In genomic region chr20:32972181-32973076, GRCh38 we compare ENCODE assay signal across 8 cellular contexts. TPM values are rescaled to one million over a fixed set of nuclear protein-coding genes. Genes with fewer than 3 reads are reported as not detected.
DNase-seq lines count a peak whose midpoint lies in the region; ATAC-seq, FAIRE-seq and TF ChIP-seq lines count a peak whose summit lies in the region.

No MANE protein-coding gene starts in this region.

- intact Hi-C loops in thyroid gland (cut with DNase I) = no loop called here

- no peak for TF ChIP-seq POLR2A in thyroid gland (IDR thresholded peaks at IDR 0.05)

- H3K9me3 ChIP-seq in WERI-Rb-1 (ENCODE audit: severe bottlenecking) (peaks cover 8% of the 10 kb centered on the region), thyroid gland (no peaks in the 10 kb centered on the region)

- no peak for FAIRE-seq in RCC 7860 (lab: Jason Lieb, UNC)

- no peak overlapping the region for H3K4me3 ChIP-seq in WERI-Rb-1 (ENCODE audit: low read depth, low read length)
- no peak overlapping the region for H3K4me3 ChIP-seq in thyroid gland (replicated peaks in 1 of 3)

- peaks cover 0 to 4% of the 10 kb centered on the region in 2 donors for H3K4me1 ChIP-seq in thyroid gland

- TF ChIP-seq CTCF in WERI-Rb-1 (IDR thresholded peaks at IDR 0.05; ENCODE audit: low read depth, low read length) = no peak
- no peak for TF ChIP-seq CTCF in omental fat pad (IDR thresholded peaks at IDR 0.05)
- no peak for TF ChIP-seq CTCF in thyroid gland (IDR thresholded peaks at IDR 0.05)

- H3K27ac ChIP-seq in WERI-Rb-1 (peak overlapping the region; percentile 71), thyroid gland (no peak overlapping the region)

- 85 to 91% methylated on average over 9 to 10 of the region's 13 CpGs for WGBS in thyroid gland, 2 donors

- H3K27me3 ChIP-seq in WERI-Rb-1 (ENCODE audit: insufficient read depth, low read depth, severe bottlenecking) (no peaks in the 10 kb centered on the region), thyroid gland (no peaks in the 10 kb centered on the region)

- H3K36me3 ChIP-seq in WERI-Rb-1 = no peaks in the 10 kb centered on the region
- H3K36me3 ChIP-seq in thyroid gland = no peaks in the 10 kb centered on the region

- DNase-seq in WERI-Rb-1 (no peak), dermis blood vessel endothelial cell (peak; percentile 20), omental fat pad (ENCODE audit: low spot score) (no peak), thyroid gland (no peak), RCC 7860 (ENCODE audit: low spot score) (no peak)
- peak; percentile 46 to 75 (median 57) for DNase-seq in stimulated activated CD4-positive, alpha-beta T cell treated with anti-CD3 and anti-CD28 coated beads, Interleukin-1b, Interleukin-23, amount 100 ng/mL, for 24 hours (ENCODE audit: low read depth in 4 of 4, low spot score in 1 of 4)

- ATAC-seq in GM19395 (IDR thresholded peaks at IDR 0.05; ENCODE audit: unreplicated experiment) (peak; percentile 86), HG03439 (IDR thresholded peaks at IDR 0.05; ENCODE audit: unreplicated experiment) (peak; percentile 80), omental fat pad (ENCODE audit: low FRiP score) (no peak)

RNA-seq across cellular contexts. Expression of gene SUN5, which starts 31.8 kb away (rescaled TPM):
- not detected in 2 replicates for total RNA-seq in dermis blood vessel endothelial cell
- total RNA-seq in omental fat pad = not detected
- total RNA-seq in thyroid gland = not detected

RNA-seq across cellular contexts. Expression of gene BPIFB2, which starts 35.1 kb away (rescaled TPM):
- total RNA-seq in dermis blood vessel endothelial cell = not detected in 2 replicates
- not detected for total RNA-seq in omental fat pad
- not detected for total RNA-seq in thyroid gland

RNA-seq across cellular contexts. Expression of gene BPIFB6, which starts 59.0 kb away (rescaled TPM):
- total RNA-seq in dermis blood vessel endothelial cell (not detected in 2 replicates), omental fat pad (not detected), thyroid gland (not detected)

Comparison
In these comparisons a context has a peak if more than half of its experiments do, and no peak if none do; other contexts are left out.
1. DNase-seq: peak in dermis blood vessel endothelial cell (single experiment) and stimulated activated CD4-positive, alpha-beta T cell treated with anti-CD3 and anti-CD28 coated beads, Interleukin-1b, Interleukin-23, amount 100 ng/mL, for 24 hours (4 of 4); none in WERI-Rb-1 (single experiment), omental fat pad (single experiment), thyroid gland (0 of 2) and RCC 7860 (single experiment).